ENCODE assay signal across 14 cellular contexts in genomic region chr2:121008978-121009377, GRCh38.
DNase-seq lines count a peak whose midpoint lies in the region; ATAC-seq, FAIRE-seq and TF ChIP-seq lines count a peak whose summit lies in the region.
"Had no signal": no experiment of that assay in that cellular context is flagged by ENCODE, and none has a peak within 500 bp of the region (broad histone marks: within the 10 kb centered on the region; RNA-seq: fewer than 3 reads in every experiment).

No MANE protein-coding gene starts in this region.

- no peak overlapping the region for H3K9ac ChIP-seq in Karpas-422 (ENCODE audit: low read length)
- H3K9ac ChIP-seq in neural progenitor cell = no peak overlapping the region

- H3K4me2 ChIP-seq in Karpas-422 (ENCODE audit: low read depth, low read length, poor library complexity, severe bottlenecking) = no peak overlapping the region
- no peak overlapping the region for H3K4me2 ChIP-seq in neural progenitor cell

- DNase-seq in DMS53 (lab: John Stamatoyannopoulos, UW) = peak; percentile 34
- DNase-seq in DMS53 treated with DMSO at 0.1 percent for 48 hours (lab: John Stamatoyannopoulos, UW; ENCODE audit: unreplicated experiment) = no peak
- DNase-seq in Karpas-422 = peak; percentile 55
- no peak for DNase-seq in bronchial epithelial cell (ENCODE audit: low read depth)
- peak; percentile 49 for DNase-seq in neural progenitor cell (ENCODE audit: low spot score)
- DNase-seq in epidermal melanocyte (ENCODE audit: insufficient read length, low spot score) = no peak
- no peak for DNase-seq in mesothelial cell of epicardium (ENCODE audit: low spot score in 2 of 2, unreplicated experiment in 2 of 2)
- DNase-seq: cortex of kidney, heart right ventricle, NCI-H187, uterus had no signal

- H3K4me1 Mint-ChIP-seq in neural progenitor cell = no peaks in the 10 kb centered on the region
- H3K4me1 Mint-ChIP-seq in mesothelial cell of epicardium = no peaks in the 10 kb centered on the region

- H3K79me2 ChIP-seq in Karpas-422 (ENCODE audit: low read length) (no peaks in the 10 kb centered on the region), neural progenitor cell (ENCODE audit: low read depth) (no peaks in the 10 kb centered on the region)

- H3K27me3 ChIP-seq in Karpas-422 (ENCODE audit: low read length) (no peaks in the 10 kb centered on the region), bronchial epithelial cell (ENCODE audit: control insufficient read depth, insufficient read depth, low read length) (peaks cover 2% of the 10 kb centered on the region), neural progenitor cell (peaks cover 10% of the 10 kb centered on the region)
- H3K27me3 ChIP-seq: uterus had no signal

- no peaks in the 10 kb centered on the region for H3K9me3 ChIP-seq in Karpas-422 (ENCODE audit: low read length)
- no peaks in the 10 kb centered on the region for H3K9me3 ChIP-seq in neural progenitor cell (ENCODE audit: low read depth)
- H3K9me3 ChIP-seq: uterus had no signal

- H3K9me3 Mint-ChIP-seq in neural progenitor cell = peaks cover 12% of the 10 kb centered on the region
- peaks cover 36% of the 10 kb centered on the region for H3K9me3 Mint-ChIP-seq in mesothelial cell of epicardium

- no peak for ATAC-seq in GM18502 (IDR thresholded peaks at IDR 0.05; ENCODE audit: poor library complexity, unreplicated experiment)
- ATAC-seq: heart right ventricle had no signal

- H3K4me3 ChIP-seq in Karpas-422 (ENCODE audit: low read length) (no peak overlapping the region), bronchial epithelial cell (ENCODE audit: low read depth, low read length) (no peak overlapping the region), neural progenitor cell (no peak overlapping the region)
- H3K4me3 ChIP-seq: heart right ventricle, uterus had no signal

- H4K20me1 ChIP-seq in Karpas-422 (ENCODE audit: insufficient read depth, low read depth, low read length) = no peaks in the 10 kb centered on the region
- no peaks in the 10 kb centered on the region for H4K20me1 ChIP-seq in neural progenitor cell (ENCODE audit: low read depth)

- H3K4me3 Mint-ChIP-seq in neural progenitor cell = no peak overlapping the region
- no peak overlapping the region for H3K4me3 Mint-ChIP-seq in mesothelial cell of epicardium

- TF ChIP-seq CTCF in bronchial epithelial cell (IDR thresholded peaks at IDR 0.05; ENCODE audit: insufficient read depth, low read length, severe bottlenecking) = peak; percentile 36
- TF ChIP-seq CTCF in neural progenitor cell (IDR thresholded peaks at IDR 0.05) = peak; percentile 52
- no peak for TF ChIP-seq CTCF in mesothelial cell of epicardium (IDR thresholded peaks at IDR 0.05; ENCODE audit: unreplicated experiment)

- H3K9me2 ChIP-seq in Karpas-422 (replicated peaks; ENCODE audit: insufficient read depth, low read length) = no peaks in the 10 kb centered on the region

- no peak for FAIRE-seq in bronchial epithelial cell (lab: Jason Lieb, UNC)
- FAIRE-seq: A204.1, TTC549 had no signal

- H3K36me3 Mint-ChIP-seq in neural progenitor cell = no peaks in the 10 kb centered on the region
- peaks cover 3% of the 10 kb centered on the region for H3K36me3 Mint-ChIP-seq in mesothelial cell of epicardium

- H3K36me3 ChIP-seq in Karpas-422 (ENCODE audit: insufficient read depth, low read length) (no peaks in the 10 kb centered on the region), bronchial epithelial cell (ENCODE audit: control insufficient read depth, insufficient read depth, low read length) (no peaks in the 10 kb centered on the region), neural progenitor cell (no peaks in the 10 kb centered on the region)
- H3K36me3 ChIP-seq: heart right ventricle, uterus had no signal

- H3K27ac ChIP-seq in Karpas-422 (ENCODE audit: low read length) (no peak overlapping the region), neural progenitor cell (no peak overlapping the region)
- H3K27ac ChIP-seq: heart right ventricle, uterus had no signal

- H3F3A ChIP-seq in neural progenitor cell (ENCODE audit: low read depth) = no peaks in the 10 kb centered on the region

- no peak overlapping the region for H2AFZ ChIP-seq in Karpas-422 (ENCODE audit: low read length)
- H2AFZ ChIP-seq in neural progenitor cell (replicated peaks) = no peak overlapping the region

- H3K4me1 ChIP-seq in Karpas-422 (ENCODE audit: low read length) (no peaks in the 10 kb centered on the region), neural progenitor cell (no peaks in the 10 kb centered on the region)
- H3K4me1 ChIP-seq: heart right ventricle, uterus had no signal

- peaks cover 7% of the 10 kb centered on the region for H3K27me3 Mint-ChIP-seq in neural progenitor cell (ENCODE audit: insufficient read depth, low read depth)
- peaks cover 5% of the 10 kb centered on the region for H3K27me3 Mint-ChIP-seq in mesothelial cell of epicardium (ENCODE audit: low read depth)

- H3K27ac Mint-ChIP-seq in neural progenitor cell = no peak overlapping the region
- H3K27ac Mint-ChIP-seq in mesothelial cell of epicardium = no peak overlapping the region

Comparison
In these comparisons a context has a peak if more than half of its experiments do, and no peak if none do; other contexts are left out.
1. DNase-seq: peak in DMS53 (single experiment), Karpas-422 (single experiment) and neural progenitor cell (single experiment); none in DMS53 treated with DMSO at 0.1 percent for 48 hours (single experiment), bronchial epithelial cell (single experiment), epidermal melanocyte (single experiment) and mesothelial cell of epicardium (0 of 2).